33 cellular contexts compared by ENCODE assay signal in genomic region chr1:79648124-79648523, GRCh38.
"Had no signal": no experiment of that assay in that cellular context is flagged by ENCODE, and none has a peak within 500 bp of the region (broad histone marks: within the 10 kb centered on the region; RNA-seq: fewer than 3 reads in every experiment).

No MANE protein-coding gene starts in this region.

- FAIRE-seq: astrocyte, TTC549 had no signal

- H3K27ac ChIP-seq: adrenal gland, body of pancreas, brain microvascular endothelial cell, breast epithelium, VCaP had no signal

- H3K4me1 ChIP-seq: adrenal gland, body of pancreas, breast epithelium had no signal

- ATAC-seq: activated CD4-positive, alpha-beta T cell treated with anti-CD3 and anti-CD28 coated beads for 36 hours; activated CD8-positive, alpha-beta T cell treated with anti-CD3 and anti-CD28 coated beads for 36 hours; activated naive CD4-positive, alpha-beta T cell treated with anti-CD3 and anti-CD28 coated beads, Interleukin-2, amount 50 U/mL, for 72 hours; activated T-cell treated with anti-CD3 and anti-CD28 coated beads, Interleukin-2, amount 50 U/mL, for 4 hours; activated T-cell treated with anti-CD3 and anti-CD28 coated beads, Interleukin-2, amount 50 U/mL, for 72 hours; activated T-helper 17 cell treated with anti-CD3 and anti-CD28 coated beads, Interleukin-2, amount 50 U/mL, for 72 hours; body of pancreas had no signal

- DNase-seq: activated B cell treated with CpG ODN at 0.5 μM for 24 hours; activated CD4-positive, alpha-beta memory T cell treated with anti-CD3 and anti-CD28 coated beads for 36 hours; activated CD4-positive, alpha-beta T cell treated with anti-CD3 and anti-CD28 coated beads for 1 hour; activated CD4-positive, alpha-beta T cell treated with anti-CD3 and anti-CD28 coated beads for 36 hours; activated CD4-positive, alpha-beta T cell treated with anti-CD3 and anti-CD28 coated beads for 48 hours; activated CD4-positive, alpha-beta T cell treated with anti-CD3 and anti-CD28 coated beads, Interleukin-2, amount 10 ng/mL, durations not matched to agents 7 days and 5 days; activated CD8-positive, alpha-beta memory T cell treated with anti-CD3 and anti-CD28 coated beads, Interleukin-2, amount 50 U/mL, for 4 hours; activated CD8-positive, alpha-beta T cell treated with anti-CD3 and anti-CD28 coated beads for 36 hours; activated effector memory CD4-positive, alpha-beta T cell treated with anti-CD3 and anti-CD28 coated beads, Interleukin-2, amount 50 U/mL, for 16 hours; activated gamma-delta T cell treated with Interleukin-2 at 50 U/mL for 16 hours; activated naive CD4-positive, alpha-beta T cell; activated naive CD4-positive, alpha-beta T cell treated with anti-CD3 and anti-CD28 coated beads for 36 hours; activated naive CD4-positive, alpha-beta T cell treated with anti-CD3 and anti-CD28 coated beads, Interleukin-2, amount 50 U/mL, for 16 hours; activated naive CD8-positive, alpha-beta T cell treated with anti-CD3 and anti-CD28 coated beads for 36 hours; activated T-cell treated with anti-CD3 and anti-CD28 coated beads for 4 hours; activated T-cell treated with anti-CD3 and anti-CD28 coated beads, Interleukin-2, amount 50 U/mL, for 1 hour; activated T-cell treated with anti-CD3 and anti-CD28 coated beads, Interleukin-2, amount 50 U/mL, for 4 hours; activated T-cell treated with anti-CD3 and anti-CD28 coated beads, Interleukin-2, amount 50 U/mL, for 72 hours; adrenal gland; amniotic stem cell; aorta; body of pancreas; brain microvascular endothelial cell; central memory CD4-positive, alpha-beta T cell; T-helper 1 cell; T-helper 2 cell; T-helper 9 cell had no signal

- H3K9me3 ChIP-seq: adrenal gland, body of pancreas, breast epithelium had no signal

- H3K4me3 ChIP-seq: adrenal gland, body of pancreas, breast epithelium had no signal

- H3K27me3 ChIP-seq: adrenal gland, body of pancreas, brain microvascular endothelial cell, breast epithelium had no signal

- H3K36me3 ChIP-seq: adrenal gland, brain microvascular endothelial cell, breast epithelium had no signal
